Comparison of ENCODE assay signal across 15 cellular contexts in the genomic region with DNA sequence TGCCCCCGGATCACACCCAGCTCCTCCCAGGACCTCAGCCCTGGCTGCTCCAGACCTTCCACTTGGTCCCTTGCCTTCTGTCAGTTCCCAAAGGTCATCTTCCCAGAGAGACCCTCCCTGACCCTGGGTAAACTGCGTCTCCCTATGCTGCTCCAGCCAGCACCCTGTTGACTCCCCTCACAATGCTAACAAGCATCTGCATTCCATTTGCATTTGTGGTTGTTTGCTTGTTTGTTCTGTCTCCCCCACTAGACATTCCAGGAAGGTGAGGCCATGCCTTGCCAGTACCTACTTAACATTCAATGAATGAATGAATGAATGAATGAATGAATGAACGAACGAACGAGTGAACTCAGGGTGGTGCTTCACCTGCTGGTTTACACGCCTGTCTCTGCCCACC.
"Had no signal": no experiment of that assay in that cellular context is flagged by ENCODE, and none has a peak within 500 bp of the region (broad histone marks: within the 10 kb centered on the region; RNA-seq: fewer than 3 reads in every experiment).

No MANE protein-coding gene starts in this region.

- H3K27me3 ChIP-seq: colonic mucosa, testis, upper lobe of left lung had no signal

- H3K4me3 ChIP-seq: colonic mucosa, spleen, testis, upper lobe of left lung had no signal

- ATAC-seq: naive thymus-derived CD8-positive, alpha-beta T cell; stimulated activated memory B cell treated with anti-CD40 and anti-IgM and Interleukin-4, amounts not matched to agents 10 μg/mL and 1 μg/mL and 100 μg/mL, for 72 hours; T-helper 17 cell had no signal

- DNase-seq: activated CD4-positive, alpha-beta T cell treated with anti-CD3 and anti-CD28 coated beads for 1 hour; activated CD4-positive, alpha-beta T cell treated with anti-CD3 and anti-CD28 coated beads, Interleukin-2, amount 50 U/mL, for 4 hours; activated naive CD8-positive, alpha-beta T cell treated with anti-CD3 and anti-CD28 coated beads for 36 hours; amniotic stem cell; colonic mucosa; mesenchymal stem cell; naive thymus-derived CD8-positive, alpha-beta T cell; spleen; stimulated activated CD4-positive, alpha-beta T cell treated with anti-CD3 and anti-CD28 coated beads, Interleukin-4, amount 100 ng/mL, for 4 hours; T-helper 17 cell; testis had no signal

- H2AFZ ChIP-seq: parathyroid adenoma had no signal

- H3K9me3 ChIP-seq: colonic mucosa, spleen, testis, upper lobe of left lung had no signal

- H3K36me3 ChIP-seq: colonic mucosa, spleen, upper lobe of left lung had no signal

- H3K9me3 Mint-ChIP-seq: activated naive CD8-positive, alpha-beta T cell treated with anti-CD3 and anti-CD28 coated beads for 36 hours; naive thymus-derived CD8-positive, alpha-beta T cell; stimulated activated memory B cell treated with anti-CD40 and anti-IgM and Interleukin-4, amounts not matched to agents 10 μg/mL and 1 μg/mL and 100 μg/mL, for 72 hours had no signal

- H3K4me1 ChIP-seq: colonic mucosa, parathyroid adenoma, spleen, testis, upper lobe of left lung had no signal

- H3K4me1 Mint-ChIP-seq: activated naive CD8-positive, alpha-beta T cell treated with anti-CD3 and anti-CD28 coated beads for 36 hours; naive thymus-derived CD8-positive, alpha-beta T cell; stimulated activated memory B cell treated with anti-CD40 and anti-IgM and Interleukin-4, amounts not matched to agents 10 μg/mL and 1 μg/mL and 100 μg/mL, for 72 hours; T-helper 17 cell had no signal

- H3K36me3 Mint-ChIP-seq: activated naive CD8-positive, alpha-beta T cell treated with anti-CD3 and anti-CD28 coated beads for 36 hours; naive thymus-derived CD8-positive, alpha-beta T cell; stimulated activated memory B cell treated with anti-CD40 and anti-IgM and Interleukin-4, amounts not matched to agents 10 μg/mL and 1 μg/mL and 100 μg/mL, for 72 hours had no signal

- H3K4me3 Mint-ChIP-seq: activated naive CD8-positive, alpha-beta T cell treated with anti-CD3 and anti-CD28 coated beads for 36 hours; naive thymus-derived CD8-positive, alpha-beta T cell; stimulated activated memory B cell treated with anti-CD40 and anti-IgM and Interleukin-4, amounts not matched to agents 10 μg/mL and 1 μg/mL and 100 μg/mL, for 72 hours; T-helper 17 cell had no signal

- H3K27ac Mint-ChIP-seq: activated naive CD8-positive, alpha-beta T cell treated with anti-CD3 and anti-CD28 coated beads for 36 hours; naive thymus-derived CD8-positive, alpha-beta T cell; stimulated activated memory B cell treated with anti-CD40 and anti-IgM and Interleukin-4, amounts not matched to agents 10 μg/mL and 1 μg/mL and 100 μg/mL, for 72 hours; T-helper 17 cell had no signal

- H3K79me2 ChIP-seq: parathyroid adenoma had no signal

- H3K27ac ChIP-seq: colonic mucosa, parathyroid adenoma, spleen, testis, upper lobe of left lung, VCaP had no signal
